In genomic region chr2:220226541-220226940, GRCh38 we compare ENCODE assay signal across 17 cellular contexts.
"Had no signal": no experiment of that assay in that cellular context is flagged by ENCODE, and none has a peak within 500 bp of the region (broad histone marks: within the 10 kb centered on the region; RNA-seq: fewer than 3 reads in every experiment).

No MANE protein-coding gene starts in this region.

- H3K27ac ChIP-seq: coronary artery, gastrocnemius medialis, left lung, parathyroid adenoma, stomach, upper lobe of left lung had no signal

- ATAC-seq: activated CD8-positive, alpha-beta T cell treated with anti-CD3 and anti-CD28 coated beads, Interleukin-2, amount 10 ng/mL, durations not matched to agents 7 days and 5 days; gastrocnemius medialis; left lung; naive thymus-derived CD4-positive, alpha-beta T cell; sciatic nerve; stimulated activated effector memory CD8-positive, alpha-beta T cell treated with anti-CD3 and anti-CD28 coated beads, Interleukin-12 subunit alpha, Interleukin-12 subunit beta, amount 100 ng/mL, for 72 hours had no signal

- H3K79me2 ChIP-seq: parathyroid adenoma had no signal

- H3K9me3 ChIP-seq: gastrocnemius medialis, left lung, stomach, upper lobe of left lung had no signal

- H3K36me3 ChIP-seq: gastrocnemius medialis, left lung, stomach, upper lobe of left lung had no signal

- H3K4me3 ChIP-seq: coronary artery, gastrocnemius medialis, left lung, stomach, upper lobe of left lung had no signal

- H3K27me3 ChIP-seq: gastrocnemius medialis, left lung, stomach, upper lobe of left lung had no signal

- H3K9ac ChIP-seq: parathyroid adenoma had no signal

- H2AFZ ChIP-seq: parathyroid adenoma had no signal

- H3K4me1 ChIP-seq: gastrocnemius medialis, left lung, parathyroid adenoma, upper lobe of left lung had no signal

- DNase-seq: activated CD4-positive, alpha-beta T cell treated with anti-CD3 and anti-CD28 coated beads, Interleukin-2, amount 10 ng/mL, durations not matched to agents 7 days and 5 days; activated CD8-positive, alpha-beta T cell treated with anti-CD3 and anti-CD28 coated beads, Interleukin-2, amount 10 ng/mL, durations not matched to agents 7 days and 5 days; activated naive CD4-positive, alpha-beta T cell treated with Interleukin-2 at 50 U/mL for 16 hours; activated naive CD8-positive, alpha-beta T cell treated with anti-CD3 and anti-CD28 coated beads, Interleukin-2, amount 10 ng/mL, durations not matched to agents 7 days and 5 days; activated T-cell treated with anti-CD3 and anti-CD28 coated beads, Interleukin-2, amount 50 U/mL, for 24 hours; anterior cingulate cortex; gastrocnemius medialis; head of caudate nucleus; left lung; naive thymus-derived CD4-positive, alpha-beta T cell; stimulated activated CD4-positive, alpha-beta T cell treated with anti-CD3 and anti-CD28 coated beads, Interleukin-4, amount 100 ng/mL, for 24 hours; stomach; upper lobe of left lung had no signal
